17 cellular contexts compared by ENCODE assay signal in the genomic region with DNA sequence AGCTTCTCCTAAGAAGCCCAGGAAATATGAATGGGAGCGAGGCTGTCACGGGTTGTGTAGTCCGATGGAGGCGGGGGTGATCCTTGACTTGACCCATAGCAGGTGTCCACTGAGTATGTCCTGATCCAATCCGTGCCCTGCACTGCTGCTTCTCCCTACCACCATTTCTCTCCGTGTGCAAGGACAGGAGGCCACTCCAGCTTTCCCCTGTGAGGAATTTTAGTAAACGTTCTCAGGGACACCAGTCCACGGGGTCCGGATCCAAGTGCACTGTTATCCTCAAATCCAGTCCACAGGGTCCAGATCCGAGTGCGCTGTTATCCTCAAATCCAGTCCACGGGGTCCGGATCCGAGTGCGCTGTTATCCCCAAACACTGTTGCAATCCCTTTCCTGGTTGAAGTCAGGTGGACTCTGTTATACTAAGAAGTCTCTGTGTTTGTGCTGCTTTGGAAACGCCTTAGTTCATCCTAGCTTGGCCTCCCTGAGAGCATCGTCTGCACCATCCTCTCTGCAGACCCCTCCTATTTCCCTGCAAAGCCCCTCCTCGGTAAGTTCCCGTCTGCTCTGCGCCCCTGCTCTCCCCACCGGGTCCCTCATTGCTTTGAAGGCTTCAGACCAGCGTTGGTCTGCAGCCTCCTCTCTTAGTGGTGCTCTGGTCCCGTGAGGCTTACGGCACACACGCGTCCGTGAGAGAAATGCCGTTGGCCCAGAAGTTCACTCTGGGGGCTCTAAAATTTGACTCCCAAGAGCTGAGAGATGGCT.
DNase-seq lines count a peak whose midpoint lies in the region; ATAC-seq, FAIRE-seq and TF ChIP-seq lines count a peak whose summit lies in the region.
"Had no signal": no experiment of that assay in that cellular context is flagged by ENCODE, and none has a peak within 500 bp of the region (broad histone marks: within the 10 kb centered on the region; RNA-seq: fewer than 3 reads in every experiment).

No MANE protein-coding gene starts in this region.

- no peak overlapping the region for H4K5ac ChIP-seq in H9 (ENCODE audit: insufficient read length, low read depth, low read length)

- H4K20me1 ChIP-seq in BLaER1 treated with 17β-estradiol and CSF1 and Interleukin-3, amounts not matched to agents 10 nM and 100 nM = no peaks in the 10 kb centered on the region
- no peaks in the 10 kb centered on the region for H4K20me1 ChIP-seq in H9 (ENCODE audit: control insufficient read depth, insufficient read depth, insufficient read length)

- peaks cover 22% of the 10 kb centered on the region for H3K27me3 Mint-ChIP-seq in H9 (ENCODE audit: low read depth)
- H3K27me3 Mint-ChIP-seq in osteocyte (ENCODE audit: unreplicated experiment) = no peaks in the 10 kb centered on the region

- H3K4me2 ChIP-seq in BLaER1 treated with 17β-estradiol and CSF1 and Interleukin-3, amounts not matched to agents 10 nM and 100 nM = peak overlapping the region in 9 of 11 experiments; percentile 44 to 72 (median 66); a peak in 18 of 22 replicates
- no peak overlapping the region for H3K4me2 ChIP-seq in H9 (ENCODE audit: insufficient read depth, insufficient read length, low read length)

- ATAC-seq in left lobe of liver = no peak
- ATAC-seq: CD8-positive, alpha-beta T cell had no signal

- H3K56ac ChIP-seq in H9 (ENCODE audit: insufficient read length, low read depth, low read length) = no peak overlapping the region

- H3K9me3 Mint-ChIP-seq in H9 (no peaks in the 10 kb centered on the region), osteocyte (ENCODE audit: unreplicated experiment) (peaks cover 4% of the 10 kb centered on the region)
- H3K9me3 Mint-ChIP-seq: CD8-positive, alpha-beta T cell had no signal

- no peak overlapping the region for H2BK20ac ChIP-seq in H9 (ENCODE audit: low read depth, low read length, poor library complexity, severe bottlenecking)

- H3K27ac ChIP-seq in BLaER1 treated with 17β-estradiol and CSF1 and Interleukin-3, amounts not matched to agents 10 nM and 100 nM = peak overlapping the region in 4 of 11 experiments; percentile 1 to 53 (median 34); a peak in 5 of 22 replicates
- H3K27ac ChIP-seq in H9 (ENCODE audit: insufficient read length, low read depth, low read length) = no peak overlapping the region
- H3K27ac ChIP-seq: HL-60 had no signal

- no peak for FAIRE-seq in urothelium cell line (lab: Jason Lieb, UNC)
- FAIRE-seq: A204.1 had no signal

- H3K23me2 ChIP-seq in H9 (ENCODE audit: insufficient read length, low read depth, low read length, poor library complexity, severe bottlenecking) = no peaks in the 10 kb centered on the region

- H3K14ac ChIP-seq in H9 (ENCODE audit: insufficient read depth, low read length) = no peak overlapping the region

- WGBS in H9 (ENCODE audit: extremely low coverage, insufficient read length, low lambda C conversion rate) = no CpG with 5 or more reads among the region's 28 CpGs

- no peak overlapping the region for H4K91ac ChIP-seq in H9 (ENCODE audit: insufficient read length, low read depth, low read length)

- no peak overlapping the region for H3K4ac ChIP-seq in H9 (ENCODE audit: low read depth, low read length)

- no peak overlapping the region for H3K23ac ChIP-seq in H9 (ENCODE audit: insufficient read length, low read depth, low read length)

- H2AK5ac ChIP-seq in H9 (ENCODE audit: insufficient read length, low read length) = no peak overlapping the region

- TF ChIP-seq CTCF in H9 (conservative IDR thresholded peaks at IDR 0.05) = no peak
- no peak for TF ChIP-seq CTCF in osteocyte (IDR thresholded peaks at IDR 0.05)

- H2BK120ac ChIP-seq in H9 (ENCODE audit: low read depth, low read length, poor library complexity, severe bottlenecking) = no peak overlapping the region

- no peak overlapping the region for H4K8ac ChIP-seq in H9 (replicated peaks; ENCODE audit: insufficient read length, low read depth, low read length)

- peaks cover 0 to 66% (median 44%) of the 10 kb centered on the region in 10 experiments; a peak in 15 of 20 replicates for H3K4me1 ChIP-seq in BLaER1 treated with 17β-estradiol and CSF1 and Interleukin-3, amounts not matched to agents 10 nM and 100 nM
- no peaks in the 10 kb centered on the region for H3K4me1 ChIP-seq in H9 (ENCODE audit: insufficient read depth, low read length)
- H3K4me1 ChIP-seq: BE2C had no signal

- H3K4me1 Mint-ChIP-seq in H9 = peaks cover 0 to 4% of the 10 kb centered on the region in 2 experiments; a peak in 2 of 4 replicates
- no peaks in the 10 kb centered on the region for H3K4me1 Mint-ChIP-seq in osteocyte (ENCODE audit: unreplicated experiment)

- DNase-seq in H9 (peak; percentile 21), left lobe of liver (ENCODE audit: low spot score) (peak; percentile 41), osteocyte (ENCODE audit: extremely low spot score, unreplicated experiment) (peak; percentile 77), dermis blood vessel endothelial cell (no peak), urothelium cell line (ENCODE audit: low spot score) (no peak), anterior cingulate cortex (lab: John Stamatoyannopoulos, UW) (no peak)
- DNase-seq: ACHN, BE2C, Calu3, DMS79 treated with DMSO at 0.1 percent for 48 hours, GF-D8, GOT3, HCEC 1CT had no signal

- H3K27ac Mint-ChIP-seq in H9 (no peak overlapping the region), osteocyte (ENCODE audit: unreplicated experiment) (no peak overlapping the region)
- H3K27ac Mint-ChIP-seq: CD8-positive, alpha-beta T cell had no signal

- no peaks in the 10 kb centered on the region for H3K36me3 Mint-ChIP-seq in H9 (ENCODE audit: insufficient read depth in 1 of 3, low read depth in 3 of 3)
- H3K36me3 Mint-ChIP-seq in osteocyte (ENCODE audit: unreplicated experiment) = no peaks in the 10 kb centered on the region
- H3K36me3 Mint-ChIP-seq: CD8-positive, alpha-beta T cell had no signal

- H3K4me3 ChIP-seq in BLaER1 treated with 17β-estradiol and CSF1 and Interleukin-3, amounts not matched to agents 10 nM and 100 nM = no peak overlapping the region

- H3K9ac ChIP-seq in BLaER1 treated with 17β-estradiol and CSF1 and Interleukin-3, amounts not matched to agents 10 nM and 100 nM = no peak overlapping the region; a peak in 1 of 22 replicates
- no peak overlapping the region for H3K9ac ChIP-seq in H9 (ENCODE audit: extremely low read depth, insufficient read length, low read length)

- H3T11ph ChIP-seq in H9 (ENCODE audit: low read length) = no peak overlapping the region

- H3K27me3 ChIP-seq in BLaER1 treated with 17β-estradiol and CSF1 and Interleukin-3, amounts not matched to agents 10 nM and 100 nM = peaks cover 0 to 20% (median 12%) of the 10 kb centered on the region in 11 experiments; a peak in 15 of 22 replicates
- H3K27me3 ChIP-seq in H9 (ENCODE audit: insufficient read depth, low read length) = no peaks in the 10 kb centered on the region

- no peak overlapping the region for H2AFZ ChIP-seq in H9 (ENCODE audit: low read length)

- H2BK5ac ChIP-seq in H9 (ENCODE audit: insufficient read length, low read length) = no peak overlapping the region

- no peaks in the 10 kb centered on the region for H3K79me2 ChIP-seq in H9 (ENCODE audit: insufficient read depth, low read length)

- no peaks in the 10 kb centered on the region for H3K36me3 ChIP-seq in BLaER1 treated with 17β-estradiol and CSF1 and Interleukin-3, amounts not matched to agents 10 nM and 100 nM
- H3K36me3 ChIP-seq: BE2C had no signal

- H3K4me3 Mint-ChIP-seq in H9 (no peak overlapping the region), osteocyte (ENCODE audit: unreplicated experiment) (no peak overlapping the region)
- H3K4me3 Mint-ChIP-seq: CD8-positive, alpha-beta T cell had no signal

- H2BK15ac ChIP-seq in H9 (ENCODE audit: low read depth, low read length) = no peak overlapping the region

- no peak overlapping the region for H3K18ac ChIP-seq in H9 (ENCODE audit: insufficient read length, low read depth, low read length)

- H3K79me1 ChIP-seq in H9 (ENCODE audit: insufficient read depth, low read depth, low read length, poor library complexity, severe bottlenecking) = no peaks in the 10 kb centered on the region

- 0 out of 22 replicates have a peak, but pooled peaks cover 0 to 6% (median 0%) of the 10 kb centered on the region in 11 experiments for H3K9me3 ChIP-seq in BLaER1 treated with 17β-estradiol and CSF1 and Interleukin-3, amounts not matched to agents 10 nM and 100 nM (replicated peaks in 1 of 11)
- no peaks in the 10 kb centered on the region for H3K9me3 ChIP-seq in H9 (ENCODE audit: control insufficient read depth, low read depth, low read length)
- H3K9me3 ChIP-seq: BE2C had no signal

- H2BK12ac ChIP-seq in H9 (ENCODE audit: insufficient read length, low read depth, low read length) = no peak overlapping the region

Comparison
In these comparisons a context has a peak if more than half of its experiments do, and no peak if none do; other contexts are left out.
1. DNase-seq: peak in H9 (single experiment), left lobe of liver (single experiment) and osteocyte (single experiment); none in dermis blood vessel endothelial cell (single experiment), urothelium cell line (single experiment) and anterior cingulate cortex (0 of 58).